2 cellular contexts compared by ENCODE assay signal in the genomic region with DNA sequence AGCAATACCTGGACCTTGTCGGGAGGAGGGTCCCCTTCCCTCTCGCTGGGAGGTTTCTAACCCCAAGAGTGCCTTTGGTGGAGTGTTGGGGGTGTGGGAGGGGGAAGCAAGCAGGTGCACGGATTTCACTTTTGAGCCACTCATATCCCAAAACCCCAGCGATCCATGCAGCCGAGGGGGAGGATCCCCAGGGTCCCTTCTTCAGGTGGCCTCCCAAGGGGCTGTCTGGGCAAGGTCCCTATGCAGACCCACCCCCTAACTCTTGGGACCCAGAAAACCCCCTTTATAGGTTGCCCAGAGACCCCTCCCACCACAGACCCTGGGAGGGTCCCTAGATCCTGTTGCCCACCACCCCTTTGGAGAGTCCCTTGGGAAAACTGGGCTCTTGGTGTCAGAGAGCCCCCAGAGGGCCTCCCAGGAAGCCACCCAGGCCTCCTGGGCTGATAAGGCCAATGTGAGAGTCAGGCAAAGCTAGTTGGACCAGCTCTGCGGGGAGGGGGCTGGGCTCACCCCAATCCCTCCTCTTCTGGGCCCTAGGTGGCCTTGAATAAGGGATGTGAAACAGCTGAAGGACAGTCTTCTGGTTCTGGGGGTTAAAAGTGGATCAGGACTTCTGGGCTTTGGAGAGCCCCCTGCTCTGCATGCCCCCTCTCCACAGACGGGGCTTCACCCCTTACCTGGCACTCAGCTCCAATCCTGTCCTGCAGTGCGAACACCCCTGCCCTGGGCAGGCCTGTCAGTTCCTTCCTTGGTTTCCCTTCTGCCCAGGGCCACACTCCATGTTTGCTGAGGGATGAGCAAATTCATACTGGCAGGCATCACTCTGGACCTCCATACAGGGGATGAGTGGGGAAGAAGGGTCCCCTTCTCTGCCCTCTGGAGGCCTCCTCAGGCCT.
TF ChIP-seq lines count a peak whose summit lies in the region.

No MANE protein-coding gene starts in this region.

TF ChIP-seq in IMR-90, 13 proteins besides CTCF, POLR2A, EP300 and RAD21:
- TF ChIP-seq NFE2L2 (IDR thresholded peaks at IDR 0.05; ENCODE audit: low read depth, low read length) (no peak), BHLHE40 (IDR thresholded peaks at IDR 0.05; ENCODE audit: low read depth, low read length) (no peak), MAFK (IDR thresholded peaks at IDR 0.05; ENCODE audit: low read depth, low read length) (no peak), CEBPB (IDR thresholded peaks at IDR 0.05; ENCODE audit: low read depth, low read length) (no peak), SMC3 (IDR thresholded peaks at IDR 0.05; ENCODE audit: low read depth, low read length) (no peak)
- TF ChIP-seq, protein P1, sequence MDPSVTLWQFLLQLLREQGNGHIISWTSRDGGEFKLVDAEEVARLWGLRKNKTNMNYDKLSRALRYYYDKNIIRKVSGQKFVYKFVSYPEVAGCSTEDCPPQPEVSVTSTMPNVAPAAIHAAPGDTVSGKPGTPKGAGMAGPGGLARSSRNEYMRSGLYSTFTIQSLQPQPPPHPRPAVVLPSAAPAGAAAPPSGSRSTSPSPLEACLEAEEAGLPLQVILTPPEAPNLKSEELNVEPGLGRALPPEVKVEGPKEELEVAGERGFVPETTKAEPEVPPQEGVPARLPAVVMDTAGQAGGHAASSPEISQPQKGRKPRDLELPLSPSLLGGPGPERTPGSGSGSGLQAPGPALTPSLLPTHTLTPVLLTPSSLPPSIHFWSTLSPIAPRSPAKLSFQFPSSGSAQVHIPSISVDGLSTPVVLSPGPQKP (IDR thresholded peaks at IDR 0.05; ENCODE audit: borderline replicate concordance, low read depth, low read length) = no peak
TF ChIP-seq in IMR-90: peak in this region for 0.

TF ChIP-seq in liver, 16 proteins besides CTCF, POLR2A, EP300 and RAD21:
- TF ChIP-seq YY1 (IDR thresholded peaks at IDR 0.05) (no peak), SP1 (IDR thresholded peaks at IDR 0.05) (no peak), HNF4A (conservative IDR thresholded peaks at IDR 0.05) (no peak), FOXA1 (IDR thresholded peaks at IDR 0.05) (no peak), HNF4G (IDR thresholded peaks at IDR 0.05) (no peak), EGR1 (IDR thresholded peaks at IDR 0.05; ENCODE audit: low read depth in 2 of 2) (no peak), NR2F2 (IDR thresholded peaks at IDR 0.05) (no peak), GABPA (IDR thresholded peaks at IDR 0.05 in 1 of 2, conservative IDR thresholded peaks at IDR 0.05 in 1 of 2) (no peak), JUND (IDR thresholded peaks at IDR 0.05) (no peak)
- TF ChIP-seq, protein P2, sequence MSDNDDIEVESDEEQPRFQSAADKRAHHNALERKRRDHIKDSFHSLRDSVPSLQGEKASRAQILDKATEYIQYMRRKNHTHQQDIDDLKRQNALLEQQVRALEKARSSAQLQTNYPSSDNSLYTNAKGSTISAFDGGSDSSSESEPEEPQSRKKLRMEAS (IDR thresholded peaks at IDR 0.05) = no peak
- TF ChIP-seq, protein P3, sequence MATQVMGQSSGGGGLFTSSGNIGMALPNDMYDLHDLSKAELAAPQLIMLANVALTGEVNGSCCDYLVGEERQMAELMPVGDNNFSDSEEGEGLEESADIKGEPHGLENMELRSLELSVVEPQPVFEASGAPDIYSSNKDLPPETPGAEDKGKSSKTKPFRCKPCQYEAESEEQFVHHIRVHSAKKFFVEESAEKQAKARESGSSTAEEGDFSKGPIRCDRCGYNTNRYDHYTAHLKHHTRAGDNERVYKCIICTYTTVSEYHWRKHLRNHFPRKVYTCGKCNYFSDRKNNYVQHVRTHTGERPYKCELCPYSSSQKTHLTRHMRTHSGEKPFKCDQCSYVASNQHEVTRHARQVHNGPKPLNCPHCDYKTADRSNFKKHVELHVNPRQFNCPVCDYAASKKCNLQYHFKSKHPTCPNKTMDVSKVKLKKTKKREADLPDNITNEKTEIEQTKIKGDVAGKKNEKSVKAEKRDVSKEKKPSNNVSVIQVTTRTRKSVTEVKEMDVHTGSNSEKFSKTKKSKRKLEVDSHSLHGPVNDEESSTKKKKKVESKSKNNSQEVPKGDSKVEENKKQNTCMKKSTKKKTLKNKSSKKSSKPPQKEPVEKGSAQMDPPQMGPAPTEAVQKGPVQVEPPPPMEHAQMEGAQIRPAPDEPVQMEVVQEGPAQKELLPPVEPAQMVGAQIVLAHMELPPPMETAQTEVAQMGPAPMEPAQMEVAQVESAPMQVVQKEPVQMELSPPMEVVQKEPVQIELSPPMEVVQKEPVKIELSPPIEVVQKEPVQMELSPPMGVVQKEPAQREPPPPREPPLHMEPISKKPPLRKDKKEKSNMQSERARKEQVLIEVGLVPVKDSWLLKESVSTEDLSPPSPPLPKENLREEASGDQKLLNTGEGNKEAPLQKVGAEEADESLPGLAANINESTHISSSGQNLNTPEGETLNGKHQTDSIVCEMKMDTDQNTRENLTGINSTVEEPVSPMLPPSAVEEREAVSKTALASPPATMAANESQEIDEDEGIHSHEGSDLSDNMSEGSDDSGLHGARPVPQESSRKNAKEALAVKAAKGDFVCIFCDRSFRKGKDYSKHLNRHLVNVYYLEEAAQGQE (IDR thresholded peaks at IDR 0.05) = no peak
- TF ChIP-seq, protein P4, sequence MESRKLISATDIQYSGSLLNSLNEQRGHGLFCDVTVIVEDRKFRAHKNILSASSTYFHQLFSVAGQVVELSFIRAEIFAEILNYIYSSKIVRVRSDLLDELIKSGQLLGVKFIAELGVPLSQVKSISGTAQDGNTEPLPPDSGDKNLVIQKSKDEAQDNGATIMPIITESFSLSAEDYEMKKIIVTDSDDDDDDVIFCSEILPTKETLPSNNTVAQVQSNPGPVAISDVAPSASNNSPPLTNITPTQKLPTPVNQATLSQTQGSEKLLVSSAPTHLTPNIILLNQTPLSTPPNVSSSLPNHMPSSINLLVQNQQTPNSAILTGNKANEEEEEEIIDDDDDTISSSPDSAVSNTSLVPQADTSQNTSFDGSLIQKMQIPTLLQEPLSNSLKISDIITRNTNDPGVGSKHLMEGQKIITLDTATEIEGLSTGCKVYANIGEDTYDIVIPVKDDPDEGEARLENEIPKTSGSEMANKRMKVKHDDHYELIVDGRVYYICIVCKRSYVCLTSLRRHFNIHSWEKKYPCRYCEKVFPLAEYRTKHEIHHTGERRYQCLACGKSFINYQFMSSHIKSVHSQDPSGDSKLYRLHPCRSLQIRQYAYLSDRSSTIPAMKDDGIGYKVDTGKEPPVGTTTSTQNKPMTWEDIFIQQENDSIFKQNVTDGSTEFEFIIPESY (IDR thresholded peaks at IDR 0.05) = no peak
